ENCODE assay signal across 28 cellular contexts in genomic region chr1:56382890-56383289, GRCh38.
"Had no signal": no experiment of that assay in that cellular context is flagged by ENCODE, and none has a peak within 500 bp of the region (broad histone marks: within the 10 kb centered on the region; RNA-seq: fewer than 3 reads in every experiment).

No MANE protein-coding gene starts in this region.

- DNase-seq: activated CD4-positive, alpha-beta memory T cell treated with anti-CD3 and anti-CD28 coated beads for 36 hours; activated CD4-positive, alpha-beta T cell treated with anti-CD3 and anti-CD28 coated beads, Interleukin-2, amount 10 ng/mL, durations not matched to agents 7 days and 5 days; activated CD4-positive, CD25-positive, alpha-beta regulatory T cell; activated CD8-positive, alpha-beta memory T cell treated with anti-CD3 and anti-CD28 coated beads for 24 hours; activated effector memory CD4-positive, alpha-beta T cell treated with anti-CD3 and anti-CD28 coated beads, Interleukin-2, amount 50 U/mL, for 16 hours; activated naive CD4-positive, alpha-beta T cell treated with Interleukin-2 at 50 U/mL for 16 hours; activated naive CD8-positive, alpha-beta T cell treated with anti-CD3 and anti-CD28 coated beads, Interleukin-2, amount 50 U/mL, for 24 hours; activated T-cell treated with anti-CD3 and anti-CD28 coated beads, Interleukin-2, amount 50 U/mL, for 4 hours; amniotic stem cell; body of pancreas; central memory CD4-positive, alpha-beta T cell; MV-4-11; NCI-H1092 treated with DMSO at 0.1 percent for 48 hours; NCI-H1436 treated with DMSO at 0.1 percent for 48 hours; NCI-H187; NCI-H226; NCI-H774; NK-92 treated with Interleukin-12 subunit alpha and Interleukin-12 subunit beta, amount 100 ng/mL, for 24 hours; OCI-M1; RPMI8226; SK-N-SH; T-helper 1 cell had no signal

- H3K4me1 Mint-ChIP-seq: activated CD4-positive, alpha-beta T cell treated with anti-CD3 and anti-CD28 coated beads, Interleukin-2, amount 10 ng/mL, durations not matched to agents 7 days and 5 days; activated naive CD8-positive, alpha-beta T cell treated with anti-CD3 and anti-CD28 coated beads, Interleukin-2, amount 50 U/mL, for 24 hours had no signal

- H3K4me3 Mint-ChIP-seq: activated CD4-positive, alpha-beta memory T cell treated with anti-CD3 and anti-CD28 coated beads for 36 hours; activated CD4-positive, alpha-beta T cell treated with anti-CD3 and anti-CD28 coated beads, Interleukin-2, amount 10 ng/mL, durations not matched to agents 7 days and 5 days; activated naive CD8-positive, alpha-beta T cell treated with anti-CD3 and anti-CD28 coated beads, Interleukin-2, amount 50 U/mL, for 24 hours; activated T-cell treated with anti-CD3 and anti-CD28 coated beads, Interleukin-2, amount 50 U/mL, for 4 hours had no signal

- H3K36me3 ChIP-seq: ascending aorta had no signal

- H3K27ac ChIP-seq: ascending aorta, body of pancreas, KMS-11, VCaP had no signal

- H3K4me3 ChIP-seq: ascending aorta, body of pancreas had no signal

- H3K27me3 ChIP-seq: ascending aorta, body of pancreas had no signal

- H3K4me1 ChIP-seq: ascending aorta, body of pancreas had no signal

- H3K9ac ChIP-seq: KMS-11, SK-N-SH had no signal

- H3K9me3 Mint-ChIP-seq: activated CD4-positive, alpha-beta memory T cell treated with anti-CD3 and anti-CD28 coated beads for 36 hours; activated CD4-positive, alpha-beta T cell treated with anti-CD3 and anti-CD28 coated beads, Interleukin-2, amount 10 ng/mL, durations not matched to agents 7 days and 5 days; activated naive CD4-positive, alpha-beta T cell treated with anti-CD3 and anti-CD28 coated beads, Interleukin-2, amount 50 U/mL, for 72 hours; activated naive CD8-positive, alpha-beta T cell treated with anti-CD3 and anti-CD28 coated beads, Interleukin-2, amount 50 U/mL, for 24 hours; activated T-cell treated with anti-CD3 and anti-CD28 coated beads, Interleukin-2, amount 50 U/mL, for 4 hours had no signal

- H3K36me3 Mint-ChIP-seq: activated CD4-positive, alpha-beta memory T cell treated with anti-CD3 and anti-CD28 coated beads for 36 hours; activated naive CD4-positive, alpha-beta T cell treated with anti-CD3 and anti-CD28 coated beads, Interleukin-2, amount 50 U/mL, for 72 hours had no signal

- ATAC-seq: activated naive CD4-positive, alpha-beta T cell treated with anti-CD3 and anti-CD28 coated beads, Interleukin-2, amount 50 U/mL, for 72 hours; activated naive CD8-positive, alpha-beta T cell treated with anti-CD3 and anti-CD28 coated beads, Interleukin-2, amount 50 U/mL, for 24 hours; activated T-cell treated with anti-CD3 and anti-CD28 coated beads, Interleukin-2, amount 50 U/mL, for 4 hours; body of pancreas; Panc1; Right ventricle myocardium inferior had no signal

- H3K27ac Mint-ChIP-seq: activated CD4-positive, alpha-beta memory T cell treated with anti-CD3 and anti-CD28 coated beads for 36 hours; activated CD4-positive, alpha-beta T cell treated with anti-CD3 and anti-CD28 coated beads, Interleukin-2, amount 10 ng/mL, durations not matched to agents 7 days and 5 days; activated naive CD4-positive, alpha-beta T cell treated with anti-CD3 and anti-CD28 coated beads, Interleukin-2, amount 50 U/mL, for 72 hours; activated naive CD8-positive, alpha-beta T cell treated with anti-CD3 and anti-CD28 coated beads, Interleukin-2, amount 50 U/mL, for 24 hours had no signal

- H3K27me3 Mint-ChIP-seq: activated CD4-positive, alpha-beta memory T cell treated with anti-CD3 and anti-CD28 coated beads for 36 hours; activated CD4-positive, alpha-beta T cell treated with anti-CD3 and anti-CD28 coated beads, Interleukin-2, amount 10 ng/mL, durations not matched to agents 7 days and 5 days had no signal

- H3K9me3 ChIP-seq: ascending aorta, body of pancreas, SK-N-SH had no signal
